ENCODE assay signal across 16 cellular contexts in genomic region chr4:174215936-174216699, GRCh38.
DNase-seq lines count a peak whose midpoint lies in the region; ATAC-seq, FAIRE-seq and TF ChIP-seq lines count a peak whose summit lies in the region.
"Had no signal": no experiment of that assay in that cellular context is flagged by ENCODE, and none has a peak within 500 bp of the region (broad histone marks: within the 10 kb centered on the region; RNA-seq: fewer than 3 reads in every experiment).

No MANE protein-coding gene starts in this region.

- peak; percentile 9; the same call in 2 of the 3 replicates for ATAC-seq in GM23338

- no peak overlapping the region for H3K27ac Mint-ChIP-seq in GM23338
- peak overlapping the region; percentile 71 for H3K27ac Mint-ChIP-seq in mesothelial cell of epicardium
- H3K27ac Mint-ChIP-seq: activated T-helper 2 cell treated with anti-CD3 and anti-CD28 coated beads, Interferon-gamma antibody, Interleukin-2, Interleukin-4, amounts not matched to agents 10 μg/mL and 5 μg/mL and 100 μg/mL, durations not matched to agents 14 hours and 24 hours and 36 hours had no signal

- H3K36me3 ChIP-seq in BE2C = no peaks in the 10 kb centered on the region
- H3K36me3 ChIP-seq in GM23338 (ENCODE audit: insufficient read depth) = no peaks in the 10 kb centered on the region
- H3K36me3 ChIP-seq: breast epithelium, pancreas had no signal

- 0 out of 2 replicates have a peak, but pooled peaks cover 5% of the 10 kb centered on the region for H3F3A ChIP-seq in GM23338 (replicated peaks; ENCODE audit: low read depth)

- no peak overlapping the region for H2AFZ ChIP-seq in GM23338

- peaks cover 18% of the 10 kb centered on the region; the same call in 1 of the 2 replicates for H4K20me1 ChIP-seq in GM23338 (replicated peaks; ENCODE audit: insufficient read depth)

- H3K36me3 Mint-ChIP-seq in GM23338 (ENCODE audit: low read depth) = no peaks in the 10 kb centered on the region
- no peaks in the 10 kb centered on the region for H3K36me3 Mint-ChIP-seq in mesothelial cell of epicardium

- peak overlapping the region; percentile 80 for H3K4me2 ChIP-seq in GM23338

- H3K27me3 Mint-ChIP-seq in GM23338 (ENCODE audit: insufficient read depth, low read depth, poor library complexity) = peaks cover 85% of the 10 kb centered on the region
- H3K27me3 Mint-ChIP-seq in mesothelial cell of epicardium (ENCODE audit: low read depth) = peaks cover 74% of the 10 kb centered on the region

- no peak overlapping the region for H3K27ac ChIP-seq in GM23338 (ENCODE audit: low read depth)
- H3K27ac ChIP-seq: breast epithelium, pancreas had no signal

- DNase-seq in BE2C (peak; percentile 68), GM23338 (ENCODE audit: low spot score) (peak; percentile 65), astrocyte of the hippocampus (ENCODE audit: low read depth, low spot score) (peak; percentile 3), mesothelial cell of epicardium (ENCODE audit: low spot score in 2 of 2, unreplicated experiment in 2 of 2) (no peak), NCI-H1694 (lab: John Stamatoyannopoulos, UW) (no peak), GM12891 (ENCODE audit: insufficient read length, low spot score) (no peak), NCI-H2227 treated with DMSO at 0.1 percent for 48 hours (lab: John Stamatoyannopoulos, UW) (no peak), NCI-H1694 treated with DMSO at 0.1 percent for 48 hours (lab: John Stamatoyannopoulos, UW) (no peak)
- DNase-seq: activated CD4-positive, alpha-beta T cell treated with anti-CD3 and anti-CD28 coated beads, Interleukin-2, amount 50 U/mL, for 4 hours; effector CD4-positive, alpha-beta T cell; mammary epithelial cell; pancreas; SHP77 treated with DMSO at 0.1 percent for 48 hours had no signal

- FAIRE-seq in GM12891 (lab: Jason Lieb, UNC) = no peak
- FAIRE-seq: HTR-8/SVneo had no signal

- H3K4me1 Mint-ChIP-seq in GM23338 (peaks cover 45% of the 10 kb centered on the region), mesothelial cell of epicardium (peaks cover 70% of the 10 kb centered on the region)

- TF ChIP-seq CTCF in BE2C (IDR thresholded peaks at IDR 0.05; ENCODE audit: low read depth, low read length) (no peak), GM23338 (conservative IDR thresholded peaks at IDR 0.05; ENCODE audit: low read depth in 2 of 2) (no peak), mesothelial cell of epicardium (IDR thresholded peaks at IDR 0.05; ENCODE audit: unreplicated experiment) (no peak)

- H3K27me3 ChIP-seq in BE2C (no peaks in the 10 kb centered on the region), GM23338 (ENCODE audit: insufficient read depth) (peaks cover 100% of the 10 kb centered on the region)

- H3K4me3 Mint-ChIP-seq in GM23338 (peak overlapping the region; percentile 80), mesothelial cell of epicardium (peak overlapping the region; percentile 74)

- H3K79me2 ChIP-seq in GM23338 (replicated peaks; ENCODE audit: insufficient read depth) = no peaks in the 10 kb centered on the region

- H3K9me3 Mint-ChIP-seq in GM23338 (peaks cover 3% of the 10 kb centered on the region; the same call in 2 of the 3 replicates), mesothelial cell of epicardium (no peaks in the 10 kb centered on the region)
- H3K9me3 Mint-ChIP-seq: activated T-helper 2 cell treated with anti-CD3 and anti-CD28 coated beads, Interferon-gamma antibody, Interleukin-2, Interleukin-4, amounts not matched to agents 10 μg/mL and 5 μg/mL and 100 μg/mL, durations not matched to agents 14 hours and 24 hours and 36 hours had no signal

- no peaks in the 10 kb centered on the region for H3K9me3 ChIP-seq in BE2C
- H3K9me3 ChIP-seq: breast epithelium, pancreas had no signal

- no peak for TF ChIP-seq POLR2A in GM12891 (IDR thresholded peaks at IDR 0.05; ENCODE audit: low read depth, low read length)

- H3K4me3 ChIP-seq in BE2C (ENCODE audit: low read depth, low read length) (peak overlapping the region; percentile 66), GM23338 (peak overlapping the region; percentile 53)
- H3K4me3 ChIP-seq: pancreas had no signal

- no peaks in the 10 kb centered on the region for H3K9me2 ChIP-seq in GM23338 (ENCODE audit: insufficient read depth)

- H3K4me1 ChIP-seq in BE2C = peaks cover 19% of the 10 kb centered on the region
- peaks cover 58% of the 10 kb centered on the region for H3K4me1 ChIP-seq in GM23338 (ENCODE audit: insufficient read depth)

TF ChIP-seq in GM23338, 12 proteins besides CTCF, POLR2A, EP300 and RAD21 (continues in another document):
- TF ChIP-seq EZH2 (IDR thresholded peaks at IDR 0.05; ENCODE audit: low read depth, unreplicated experiment) = peak; percentile 10

TF ChIP-seq in GM12891, 5 proteins besides CTCF, POLR2A, EP300 and RAD21:
- TF ChIP-seq POU2F2 (IDR thresholded peaks at IDR 0.05; ENCODE audit: low read depth, low read length) (no peak), TAF1 (IDR thresholded peaks at IDR 0.05; ENCODE audit: low read depth, low read length) (no peak), POLR2AphosphoS5 (IDR thresholded peaks at IDR 0.05; ENCODE audit: low read depth, low read length) (no peak), SPI1 (IDR thresholded peaks at IDR 0.05; ENCODE audit: low read depth, low read length) (no peak)

Comparison
In these comparisons a context has a peak if more than half of its experiments do, and no peak if none do; other contexts are left out.
1. DNase-seq: peak in BE2C (single experiment), GM23338 (single experiment) and astrocyte of the hippocampus (single experiment); none in mesothelial cell of epicardium (0 of 2), NCI-H1694 (single experiment), GM12891 (single experiment), NCI-H2227 treated with DMSO at 0.1 percent for 48 hours (single experiment) and NCI-H1694 treated with DMSO at 0.1 percent for 48 hours (single experiment).